ENCODE assay signal across 15 cellular contexts in the genomic region with DNA sequence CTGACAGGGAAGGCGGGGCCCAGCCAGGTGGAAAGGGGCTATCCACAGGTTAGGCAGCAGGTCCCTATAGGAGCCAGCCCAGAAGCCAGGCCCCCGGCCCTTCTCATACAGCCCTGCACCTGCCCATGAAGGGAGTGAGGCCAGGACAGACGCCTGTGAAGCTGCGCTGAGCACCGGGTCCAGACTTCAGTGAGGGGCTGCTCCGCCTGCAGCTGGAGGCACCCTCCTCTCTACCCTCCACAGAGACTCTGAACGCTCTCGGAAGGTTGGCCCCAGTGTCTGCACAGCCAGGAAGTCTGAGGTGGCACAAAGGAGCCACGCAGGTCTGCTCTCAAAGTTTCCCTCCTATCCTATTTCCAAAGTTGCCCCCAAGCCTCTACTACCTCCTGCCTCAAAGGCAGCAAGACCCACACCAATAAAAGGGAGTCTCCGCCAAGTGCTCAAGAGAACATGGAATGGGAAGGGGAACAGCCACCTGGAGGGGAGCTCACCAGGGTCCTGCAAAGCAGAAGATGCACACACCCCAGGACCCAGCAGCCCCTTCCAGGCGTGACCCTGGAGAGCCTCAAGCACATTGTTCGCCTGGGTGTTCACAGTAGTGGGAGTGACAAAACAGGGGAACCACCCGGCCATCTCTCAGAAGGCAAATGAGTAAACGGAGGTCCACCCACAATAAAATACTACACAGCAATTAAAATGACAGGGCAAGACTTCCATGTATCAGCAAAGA. TPM values are rescaled to one million over a fixed set of nuclear protein-coding genes. Genes with fewer than 3 reads are reported as not detected.
DNase-seq lines count a peak whose midpoint lies in the region; ATAC-seq, FAIRE-seq and TF ChIP-seq lines count a peak whose summit lies in the region.
"Had no signal": no experiment of that assay in that cellular context is flagged by ENCODE, and none has a peak within 500 bp of the region (broad histone marks: within the 10 kb centered on the region; RNA-seq: fewer than 3 reads in every experiment).

No MANE protein-coding gene starts in this region.

- no peak for TF ChIP-seq CTCF in Loucy (conservative IDR thresholded peaks at IDR 0.05; ENCODE audit: low read length)

- H3K4me1 ChIP-seq in Loucy (ENCODE audit: insufficient read depth, low read length, poor library complexity, severe bottlenecking): peaks cover 37% of the 10 kb centered on the region
- H3K4me1 ChIP-seq: pancreas had no signal

- intact Hi-C loops in left colon (cut with DNase I, micrococcal nuclease): loop anchor here in 1 of 2 donors (10.0 kb wide), 1 partner anchor 97 kb away; no protein-coding TSS in a partner anchor
- intact Hi-C loops in activated T-helper 2 cell treated with anti-CD3 and anti-CD28 coated beads, Interferon-gamma antibody, Interleukin-2, Interleukin-4, amounts not matched to agents 10 μg/mL and 5 μg/mL and 100 μg/mL, durations not matched to agents 14 hours and 24 hours and 36 hours (cut with micrococcal nuclease): loop anchor here (10.0 kb wide), 2 partner anchors 127 to 667 kb away; no protein-coding TSS in a partner anchor

- FAIRE-seq in GM12891 (lab: Jason Lieb, UNC): no peak
- FAIRE-seq: pancreas, TTC549 had no signal

- no peak for TF ChIP-seq POLR2A in GM12891 (IDR thresholded peaks at IDR 0.05; ENCODE audit: low read depth, low read length)

- H3K4me2 ChIP-seq in Loucy (ENCODE audit: low read depth, low read length, poor library complexity, severe bottlenecking): no peak overlapping the region

- peak; percentile 79 for ATAC-seq in left colon
- peak; percentile 58 for ATAC-seq in stimulated activated memory B cell treated with anti-CD40 and anti-IgM and Interleukin-4, amounts not matched to agents 10 μg/mL and 1 μg/mL and 100 μg/mL, for 72 hours

- peak; percentile 25 for DNase-seq in activated naive CD4-positive, alpha-beta T cell treated with Interleukin-2 at 50 U/mL for 16 hours
- no peak for DNase-seq in activated naive CD4-positive, alpha-beta T cell treated with anti-CD3 and anti-CD28 coated beads, Interleukin-2, amount 10 ng/mL, durations not matched to agents 7 days and 5 days
- peak in 1 of 2 donors; percentile 23 for DNase-seq in left colon
- no peak for DNase-seq in GM03348 (ENCODE audit: low spot score)
- no peak for DNase-seq in GM12891 (ENCODE audit: insufficient read length, low spot score)
- DNase-seq in activated T-helper 2 cell treated with anti-CD3 and anti-CD28 coated beads, Interferon-gamma antibody, Interleukin-2, Interleukin-4, amounts not matched to agents 10 μg/mL and 5 μg/mL and 100 μg/mL, durations not matched to agents 14 hours and 24 hours and 36 hours (ENCODE audit: low spot score): no peak
- DNase-seq: mammary epithelial cell; NK-92 treated with Interleukin-12 subunit alpha and Interleukin-12 subunit beta, amount 100 ng/mL, for 24 hours; pancreas; SHP77 treated with DMSO at 0.1 percent for 48 hours had no signal

- no peaks in the 10 kb centered on the region for H3K9me3 Mint-ChIP-seq in activated naive CD4-positive, alpha-beta T cell treated with anti-CD3 and anti-CD28 coated beads, Interleukin-2, amount 10 ng/mL, durations not matched to agents 7 days and 5 days
- H3K9me3 Mint-ChIP-seq in stimulated activated memory B cell treated with anti-CD40 and anti-IgM and Interleukin-4, amounts not matched to agents 10 μg/mL and 1 μg/mL and 100 μg/mL, for 72 hours: no peaks in the 10 kb centered on the region
- no peaks in the 10 kb centered on the region for H3K9me3 Mint-ChIP-seq in activated T-helper 2 cell treated with anti-CD3 and anti-CD28 coated beads, Interferon-gamma antibody, Interleukin-2, Interleukin-4, amounts not matched to agents 10 μg/mL and 5 μg/mL and 100 μg/mL, durations not matched to agents 14 hours and 24 hours and 36 hours

- peaks cover 10% of the 10 kb centered on the region; the same call in 1 of the 2 replicates for H3K36me3 ChIP-seq in Loucy (ENCODE audit: insufficient read depth, low read length)
- H3K36me3 ChIP-seq: ascending aorta, pancreas had no signal

- H3K27me3 ChIP-seq in Loucy (ENCODE audit: insufficient read depth, low read length, poor library complexity, severe bottlenecking): no peaks in the 10 kb centered on the region
- H3K27me3 ChIP-seq: ascending aorta, pancreas, tibial nerve had no signal

- no peak overlapping the region for H2AFZ ChIP-seq in Loucy (ENCODE audit: low read length)

- H3K36me3 Mint-ChIP-seq in activated naive CD4-positive, alpha-beta T cell treated with anti-CD3 and anti-CD28 coated beads, Interleukin-2, amount 10 ng/mL, durations not matched to agents 7 days and 5 days: no peaks in the 10 kb centered on the region
- peaks cover 11% of the 10 kb centered on the region for H3K36me3 Mint-ChIP-seq in stimulated activated memory B cell treated with anti-CD40 and anti-IgM and Interleukin-4, amounts not matched to agents 10 μg/mL and 1 μg/mL and 100 μg/mL, for 72 hours
- H3K36me3 Mint-ChIP-seq in activated T-helper 2 cell treated with anti-CD3 and anti-CD28 coated beads, Interferon-gamma antibody, Interleukin-2, Interleukin-4, amounts not matched to agents 10 μg/mL and 5 μg/mL and 100 μg/mL, durations not matched to agents 14 hours and 24 hours and 36 hours (ENCODE audit: low read depth): no peaks in the 10 kb centered on the region

- no peaks in the 10 kb centered on the region for H3K9me2 ChIP-seq in Loucy (replicated peaks; ENCODE audit: low read depth, low read length)

- CTCF ChIA-PET in activated naive CD4-positive, alpha-beta T cell treated with anti-CD3 and anti-CD28 coated beads, Interleukin-2, amount 10 ng/mL, durations not matched to agents 7 days and 5 days (lab: Charles Lee): interaction anchor here (1.0 kb wide), 1 partner anchor 19 kb away, joined by 3 read pairs; no protein-coding TSS in a partner anchor

- H3F3A ChIP-seq in Loucy (ENCODE audit: low read depth): no peaks in the 10 kb centered on the region

- no peaks in the 10 kb centered on the region for H3K9me3 ChIP-seq in Loucy (ENCODE audit: insufficient read depth, low read depth, low read length)
- H3K9me3 ChIP-seq: ascending aorta, pancreas, tibial nerve had no signal

- H3K4me3 ChIP-seq in Loucy (ENCODE audit: low read length, poor library complexity, severe bottlenecking): no peak overlapping the region
- H3K4me3 ChIP-seq: ascending aorta, pancreas, tibial nerve had no signal

- no peak overlapping the region for H3K27ac Mint-ChIP-seq in activated naive CD4-positive, alpha-beta T cell treated with anti-CD3 and anti-CD28 coated beads, Interleukin-2, amount 10 ng/mL, durations not matched to agents 7 days and 5 days
- H3K27ac Mint-ChIP-seq in stimulated activated memory B cell treated with anti-CD40 and anti-IgM and Interleukin-4, amounts not matched to agents 10 μg/mL and 1 μg/mL and 100 μg/mL, for 72 hours: peak overlapping the region; percentile 46
- H3K27ac Mint-ChIP-seq in activated T-helper 2 cell treated with anti-CD3 and anti-CD28 coated beads, Interferon-gamma antibody, Interleukin-2, Interleukin-4, amounts not matched to agents 10 μg/mL and 5 μg/mL and 100 μg/mL, durations not matched to agents 14 hours and 24 hours and 36 hours: no peak overlapping the region

- peak overlapping the region; percentile 7 for H3K9ac ChIP-seq in Loucy (ENCODE audit: low read depth, low read length, poor library complexity, severe bottlenecking)

- H3K4me1 Mint-ChIP-seq in activated naive CD4-positive, alpha-beta T cell treated with anti-CD3 and anti-CD28 coated beads, Interleukin-2, amount 10 ng/mL, durations not matched to agents 7 days and 5 days: peaks cover 12% of the 10 kb centered on the region
- peaks cover 46% of the 10 kb centered on the region for H3K4me1 Mint-ChIP-seq in stimulated activated memory B cell treated with anti-CD40 and anti-IgM and Interleukin-4, amounts not matched to agents 10 μg/mL and 1 μg/mL and 100 μg/mL, for 72 hours
- H3K4me1 Mint-ChIP-seq in activated T-helper 2 cell treated with anti-CD3 and anti-CD28 coated beads, Interferon-gamma antibody, Interleukin-2, Interleukin-4, amounts not matched to agents 10 μg/mL and 5 μg/mL and 100 μg/mL, durations not matched to agents 14 hours and 24 hours and 36 hours (ENCODE audit: low read depth): peaks cover 14% of the 10 kb centered on the region

- peaks cover 87% of the 10 kb centered on the region for H3K79me2 ChIP-seq in Loucy (ENCODE audit: insufficient read depth, low read length)

- no peaks in the 10 kb centered on the region for H4K20me1 ChIP-seq in Loucy (ENCODE audit: insufficient read depth, low read length, poor library complexity, severe bottlenecking)

- H3K4me3 Mint-ChIP-seq in activated naive CD4-positive, alpha-beta T cell treated with anti-CD3 and anti-CD28 coated beads, Interleukin-2, amount 10 ng/mL, durations not matched to agents 7 days and 5 days: no peak overlapping the region
- H3K4me3 Mint-ChIP-seq in stimulated activated memory B cell treated with anti-CD40 and anti-IgM and Interleukin-4, amounts not matched to agents 10 μg/mL and 1 μg/mL and 100 μg/mL, for 72 hours: no peak overlapping the region
- H3K4me3 Mint-ChIP-seq in activated T-helper 2 cell treated with anti-CD3 and anti-CD28 coated beads, Interferon-gamma antibody, Interleukin-2, Interleukin-4, amounts not matched to agents 10 μg/mL and 5 μg/mL and 100 μg/mL, durations not matched to agents 14 hours and 24 hours and 36 hours (ENCODE audit: low read depth): no peak overlapping the region

- peaks cover 9% of the 10 kb centered on the region for H3K27me3 Mint-ChIP-seq in activated naive CD4-positive, alpha-beta T cell treated with anti-CD3 and anti-CD28 coated beads, Interleukin-2, amount 10 ng/mL, durations not matched to agents 7 days and 5 days
- H3K27me3 Mint-ChIP-seq in stimulated activated memory B cell treated with anti-CD40 and anti-IgM and Interleukin-4, amounts not matched to agents 10 μg/mL and 1 μg/mL and 100 μg/mL, for 72 hours: no peaks in the 10 kb centered on the region
- no peaks in the 10 kb centered on the region for H3K27me3 Mint-ChIP-seq in activated T-helper 2 cell treated with anti-CD3 and anti-CD28 coated beads, Interferon-gamma antibody, Interleukin-2, Interleukin-4, amounts not matched to agents 10 μg/mL and 5 μg/mL and 100 μg/mL, durations not matched to agents 14 hours and 24 hours and 36 hours (ENCODE audit: low read depth)

TF ChIP-seq in GM12891, 5 proteins besides CTCF, POLR2A, EP300 and RAD21:
- no peak for TF ChIP-seq TAF1 (IDR thresholded peaks at IDR 0.05; ENCODE audit: low read depth, low read length)
- no peak for TF ChIP-seq POU2F2 (IDR thresholded peaks at IDR 0.05; ENCODE audit: low read depth, low read length)
- TF ChIP-seq SPI1 (IDR thresholded peaks at IDR 0.05; ENCODE audit: low read depth, low read length): no peak
- no peak for TF ChIP-seq POLR2AphosphoS5 (IDR thresholded peaks at IDR 0.05; ENCODE audit: low read depth, low read length)
- TF ChIP-seq PAX5 (IDR thresholded peaks at IDR 0.05; ENCODE audit: insufficient read depth, low read length, severe bottlenecking): no peak

RNA-seq across cellular contexts. Expression of gene XXYLT1, which starts 19.5 kb away (rescaled TPM):
- 10 to 100 TPM in 1 of 2 donors, 1 to 10 TPM in 1; 8.0 to 13.5 TPM for total RNA-seq in left colon
- polyA plus RNA-seq in GM12891 (2012; ENCODE audit: low read depth, missing spikeins): 4.0 TPM
- 15.8 and 16.1 TPM in 2 replicates for total RNA-seq in activated T-helper 2 cell treated with anti-CD3 and anti-CD28 coated beads, Interferon-gamma antibody, Interleukin-2, Interleukin-4, amounts not matched to agents 10 μg/mL and 5 μg/mL and 100 μg/mL, durations not matched to agents 14 hours and 24 hours and 36 hours
